Comparison of ENCODE assay signal across 19 cellular contexts in genomic region chr5:152305525-152305924, GRCh38.
DNase-seq lines count a peak whose midpoint lies in the region; ATAC-seq and TF ChIP-seq lines count a peak whose summit lies in the region.
"Had no signal": no experiment of that assay in that cellular context is flagged by ENCODE, and none has a peak within 500 bp of the region (broad histone marks: within the 10 kb centered on the region; RNA-seq: fewer than 3 reads in every experiment).

No MANE protein-coding gene starts in this region.

- H3K27me3 ChIP-seq in WERI-Rb-1 (ENCODE audit: insufficient read depth, low read depth, severe bottlenecking) (no peaks in the 10 kb centered on the region), neuronal stem cell (ENCODE audit: control insufficient read depth in 3 of 3, insufficient read depth in 3 of 3, low read depth in 1 of 3, low read length in 3 of 3) (no peaks in the 10 kb centered on the region), left ventricle myocardium inferior (ENCODE audit: low read depth) (no peaks in the 10 kb centered on the region)
- H3K27me3 ChIP-seq: BE2C had no signal

- H3K4me1 Mint-ChIP-seq in activated T-cell treated with anti-CD3 and anti-CD28 coated beads, Interleukin-2, amount 50 U/mL, for 4 hours (ENCODE audit: low read depth), result no peaks in the 10 kb centered on the region
- H3K4me1 Mint-ChIP-seq: CD4-positive, CD25-positive, alpha-beta regulatory T cell; CD8-positive, alpha-beta memory T cell; IgD-negative memory B cell had no signal

- H4K91ac ChIP-seq in neuronal stem cell (ENCODE audit: low read depth, low read length, poor library complexity), result no peak overlapping the region

- H3K4me3 ChIP-seq in WERI-Rb-1 (ENCODE audit: low read depth, low read length), result no peak overlapping the region
- H3K4me3 ChIP-seq in neuronal stem cell (ENCODE audit: low read length in 2 of 2), result no peak overlapping the region
- H3K4me3 ChIP-seq in left ventricle myocardium inferior, result no peak overlapping the region
- H3K4me3 ChIP-seq: GM23248 had no signal

- H3K36me3 ChIP-seq in WERI-Rb-1 (no peaks in the 10 kb centered on the region), neuronal stem cell (replicated peaks in 1 of 2; ENCODE audit: control insufficient read depth in 2 of 2, insufficient read depth in 2 of 2, low read length in 2 of 2) (no peaks in the 10 kb centered on the region), left ventricle myocardium inferior (no peaks in the 10 kb centered on the region)
- H3K36me3 ChIP-seq: BE2C had no signal

- no peak overlapping the region for H3K4me2 ChIP-seq in neuronal stem cell (ENCODE audit: insufficient read depth, low read length, poor library complexity, severe bottlenecking)

- no peak overlapping the region for H3K4ac ChIP-seq in neuronal stem cell (ENCODE audit: low read length)

- intact Hi-C loops in left ventricle myocardium inferior (cut with micrococcal nuclease), result no loop called here

- H3K27me3 Mint-ChIP-seq in activated T-cell treated with anti-CD3 and anti-CD28 coated beads, Interleukin-2, amount 50 U/mL, for 4 hours (ENCODE audit: low read depth), result no peaks in the 10 kb centered on the region

- no peak overlapping the region for H2BK12ac ChIP-seq in neuronal stem cell (ENCODE audit: low read length)

- DNase-seq in NCI-H524 (lab: John Stamatoyannopoulos, UW) (peak; percentile 77 to 89), WERI-Rb-1 (peak; percentile 80), neuronal stem cell (ENCODE audit: low spot score) (peak; percentile 67), left ventricle myocardium inferior (no peak)
- DNase-seq in activated T-cell treated with anti-CD3 and anti-CD28 coated beads, Interleukin-2, amount 50 U/mL, for 4 hours, result no peak
- DNase-seq in stimulated activated CD4-positive, alpha-beta T cell treated with anti-CD3 and anti-CD28 coated beads, Interleukin-4, amount 100 ng/mL, for 24 hours, result no peak
- DNase-seq: ACHN; BE2C; C1 segment of cervical spinal cord; CD4-positive, CD25-positive, alpha-beta regulatory T cell; CD8-positive, alpha-beta memory T cell; COR-L47; DMS153; DMS79; GDM1; GM23248; HCEC 1CT had no signal

- H3K27ac ChIP-seq in WERI-Rb-1 (no peak overlapping the region), neuronal stem cell (replicated peaks; ENCODE audit: low read length) (peak overlapping the region; percentile 52), left ventricle myocardium inferior (replicated peaks) (no peak overlapping the region)
- H3K27ac ChIP-seq: GM23248 had no signal

- H3K79me1 ChIP-seq in neuronal stem cell (ENCODE audit: low read depth, low read length), result no peaks in the 10 kb centered on the region

- no peak overlapping the region for H3K18ac ChIP-seq in neuronal stem cell (ENCODE audit: low read length)

- H3K23ac ChIP-seq in neuronal stem cell (ENCODE audit: low read depth, low read length, poor library complexity), result no peak overlapping the region

- no peak overlapping the region for H3K9ac ChIP-seq in neuronal stem cell (ENCODE audit: low read depth, low read length, poor library complexity)
- H3K9ac ChIP-seq: GM23248 had no signal

- H2BK15ac ChIP-seq in neuronal stem cell (ENCODE audit: low read length), result no peak overlapping the region

- H3K4me3 Mint-ChIP-seq in activated T-cell treated with anti-CD3 and anti-CD28 coated beads, Interleukin-2, amount 50 U/mL, for 4 hours, result no peak overlapping the region
- H3K4me3 Mint-ChIP-seq: CD4-positive, CD25-positive, alpha-beta regulatory T cell; CD8-positive, alpha-beta memory T cell; IgD-negative memory B cell had no signal

- no peaks in the 10 kb centered on the region for H3K9me3 Mint-ChIP-seq in activated T-cell treated with anti-CD3 and anti-CD28 coated beads, Interleukin-2, amount 50 U/mL, for 4 hours
- H3K9me3 Mint-ChIP-seq: IgD-negative memory B cell had no signal

- WGBS in neuronal stem cell (ENCODE audit: extremely low coverage in 2 of 2, insufficient read length in 2 of 2, insufficient replicate concordance in 1 of 2), 2 donors, result no CpG with 5 or more reads among the region's 3 CpGs

- H4K8ac ChIP-seq in neuronal stem cell (ENCODE audit: low read depth, low read length), result no peak overlapping the region

- no peak overlapping the region for H2BK120ac ChIP-seq in neuronal stem cell (ENCODE audit: low read depth, low read length)

- H3K36me3 Mint-ChIP-seq in activated T-cell treated with anti-CD3 and anti-CD28 coated beads, Interleukin-2, amount 50 U/mL, for 4 hours (ENCODE audit: insufficient read depth), result no peaks in the 10 kb centered on the region
- H3K36me3 Mint-ChIP-seq: CD4-positive, CD25-positive, alpha-beta regulatory T cell; CD8-positive, alpha-beta memory T cell had no signal

- no peaks in the 10 kb centered on the region for H3K9me3 ChIP-seq in WERI-Rb-1 (ENCODE audit: severe bottlenecking)
- no peaks in the 10 kb centered on the region for H3K9me3 ChIP-seq in neuronal stem cell (replicated peaks in 1 of 2; ENCODE audit: control insufficient read depth in 2 of 2, insufficient read depth in 1 of 2, low read depth in 1 of 2, low read length in 2 of 2)
- no peaks in the 10 kb centered on the region for H3K9me3 ChIP-seq in left ventricle myocardium inferior (replicated peaks)
- H3K9me3 ChIP-seq: BE2C had no signal

- ATAC-seq in activated T-cell treated with anti-CD3 and anti-CD28 coated beads, Interleukin-2, amount 50 U/mL, for 4 hours, result no peak
- ATAC-seq: HepG2 had no signal

- TF ChIP-seq CTCF in WERI-Rb-1 (IDR thresholded peaks at IDR 0.05; ENCODE audit: low read depth, low read length), result no peak
- TF ChIP-seq CTCF in left ventricle myocardium inferior (IDR thresholded peaks at IDR 0.05; ENCODE audit: borderline replicate concordance), result no peak

- no peak overlapping the region for H3K14ac ChIP-seq in neuronal stem cell (ENCODE audit: low read length)

- no peak overlapping the region for H2AFZ ChIP-seq in neuronal stem cell (ENCODE audit: low read length)
- H2AFZ ChIP-seq: GM23248 had no signal

- no peak overlapping the region for H2BK5ac ChIP-seq in neuronal stem cell (ENCODE audit: low read length)

- H3K4me1 ChIP-seq in neuronal stem cell (ENCODE audit: control insufficient read depth in 2 of 2, insufficient read depth in 1 of 2, low read depth in 1 of 2, low read length in 2 of 2), result peaks cover 0 to 19% of the 10 kb centered on the region in 2 donors
- peaks cover 4% of the 10 kb centered on the region for H3K4me1 ChIP-seq in left ventricle myocardium inferior
- H3K4me1 ChIP-seq: BE2C had no signal

- no peak overlapping the region for H2AK5ac ChIP-seq in neuronal stem cell (ENCODE audit: low read depth, low read length)

Comparison
In these comparisons a context has a peak if more than half of its experiments do, and no peak if none do; other contexts are left out.
1. DNase-seq: peak in NCI-H524 (2 of 2), WERI-Rb-1 (single experiment) and neuronal stem cell (single experiment); none in activated T-cell treated with anti-CD3 and anti-CD28 coated beads, Interleukin-2, amount 50 U/mL, for 4 hours (single experiment), stimulated activated CD4-positive, alpha-beta T cell treated with anti-CD3 and anti-CD28 coated beads, Interleukin-4, amount 100 ng/mL, for 24 hours (single experiment) and left ventricle myocardium inferior (single experiment).